Comparison of ENCODE assay signal across 8 cellular contexts in genomic region chr3:177197041-177197933, GRCh38. TPM values are rescaled to one million over a fixed set of nuclear protein-coding genes. Genes with fewer than 3 reads are reported as not detected.
DNase-seq lines count a peak whose midpoint lies in the region; ATAC-seq, FAIRE-seq and TF ChIP-seq lines count a peak whose summit lies in the region.

Gene TBL1XR1, minus strand, starts transcription at chr3:177197482. Its CDS starts 132,505 bp downstream, at chr3:177064977.

- H3K4me3 Mint-ChIP-seq in activated naive CD8-positive, alpha-beta T cell treated with anti-CD3 and anti-CD28 coated beads, Interleukin-2, amount 50 U/mL, for 24 hours = peak within 1 kb of the TSS; percentile 91

- H3K27ac Mint-ChIP-seq in activated naive CD8-positive, alpha-beta T cell treated with anti-CD3 and anti-CD28 coated beads, Interleukin-2, amount 50 U/mL, for 24 hours = peak within 1 kb of the TSS; percentile 97

- TF ChIP-seq CTCF in pancreas (IDR thresholded peaks at IDR 0.05) (no peak), thyroid gland (IDR thresholded peaks at IDR 0.05) (no peak)

- H3K4me3 ChIP-seq in pancreas (peak within 1 kb of the TSS; percentile 57 to 78 (median 76)), thyroid gland (replicated peaks in 1 of 3) (peak within 1 kb of the TSS; percentile 69 to 96 (median 70))

- H3K27ac ChIP-seq in pancreas (peak within 1 kb of the TSS; percentile 89 to 96 (median 96)), thyroid gland (peak within 1 kb of the TSS; percentile 98 to 99 (median 98))

- peaks cover 30% of the 10 kb centered on the region for H3K36me3 Mint-ChIP-seq in activated naive CD8-positive, alpha-beta T cell treated with anti-CD3 and anti-CD28 coated beads, Interleukin-2, amount 50 U/mL, for 24 hours (ENCODE audit: low read depth)

- H3K9me3 ChIP-seq in pancreas (no peaks in the 10 kb centered on the region), thyroid gland (no peaks in the 10 kb centered on the region)

- H3K4me1 ChIP-seq in pancreas (peaks cover 0 to 18% (median 5%) of the 10 kb centered on the region in 3 donors), thyroid gland (peaks cover 26 to 28% of the 10 kb centered on the region in 2 donors)

- H3K27me3 Mint-ChIP-seq in activated naive CD8-positive, alpha-beta T cell treated with anti-CD3 and anti-CD28 coated beads, Interleukin-2, amount 50 U/mL, for 24 hours = no peaks in the 10 kb centered on the region

- FAIRE-seq in pancreas (lab: Jason Lieb, UNC) = no peak

- H3K9me3 Mint-ChIP-seq in activated naive CD8-positive, alpha-beta T cell treated with anti-CD3 and anti-CD28 coated beads, Interleukin-2, amount 50 U/mL, for 24 hours = no peaks in the 10 kb centered on the region

- H3K27me3 ChIP-seq in pancreas = no peaks in the 10 kb centered on the region
- H3K27me3 ChIP-seq in thyroid gland = no peaks in the 10 kb centered on the region

- intact Hi-C loops in Right ventricle myocardium superior (cut with DNase I) (loop anchor here (2.0 kb wide), 1 partner anchor 162 kb away; no protein-coding TSS in a partner anchor), pancreas (cut with DNase I) (loop anchor here in 2 of 3 donors (2.0 to 10.0 kb wide), 4 partner anchors 132 to 162 kb away; no protein-coding TSS in a partner anchor), thyroid gland (cut with DNase I) (loop anchor here (5.0 to 10.0 kb wide), 2 partner anchors 142 to 160 kb away; no protein-coding TSS in a partner anchor)

- 1% methylated on average over 18 to 112 of the region's 119 CpGs for WGBS in pancreas, 2 donors
- 0 to 2% methylated on average over 14 to 18 of the region's 119 CpGs for WGBS in thyroid gland, 2 donors

- ATAC-seq in HG02678 (IDR thresholded peaks at IDR 0.05; ENCODE audit: unreplicated experiment) = peak; percentile 52
- peak; percentile 51 for ATAC-seq in activated naive CD8-positive, alpha-beta T cell treated with anti-CD3 and anti-CD28 coated beads, Interleukin-2, amount 50 U/mL, for 24 hours
- ATAC-seq in Right ventricle myocardium superior (ENCODE audit: poor library complexity) = peak; percentile 88
- peak; percentile 73 to 86 (median 83) for ATAC-seq in pancreas

- H3K36me3 ChIP-seq in pancreas = no peaks in the 10 kb centered on the region
- H3K36me3 ChIP-seq in thyroid gland = no peaks in the 10 kb centered on the region

- peaks cover 71% of the 10 kb centered on the region for H3K4me1 Mint-ChIP-seq in activated naive CD8-positive, alpha-beta T cell treated with anti-CD3 and anti-CD28 coated beads, Interleukin-2, amount 50 U/mL, for 24 hours

- peak; percentile 37 for TF ChIP-seq POLR2A in GM10847 (IDR thresholded peaks at IDR 0.05; ENCODE audit: extremely low read depth, insufficient read length)
- peak in 1 of 2 donors; percentile 21 for TF ChIP-seq POLR2A in thyroid gland (IDR thresholded peaks at IDR 0.05)

- DNase-seq in NCI-H1417 (lab: John Stamatoyannopoulos, UW) (peak; percentile 94 to 99 (median 97)), SW480 (ENCODE audit: low spot score) (peak; percentile 98), Right ventricle myocardium superior (peak; percentile 93), pancreas (peak; percentile 91 to 95 (median 94)), thyroid gland (peak; percentile 93 to 94)
- DNase-seq in activated naive CD8-positive, alpha-beta T cell treated with anti-CD3 and anti-CD28 coated beads, Interleukin-2, amount 50 U/mL, for 24 hours = peak; percentile 79

RNA-seq across cellular contexts. Expression of gene TBL1XR1, which starts in this region (rescaled TPM):
- total RNA-seq in Right ventricle myocardium superior (90.8 TPM), pancreas (10 to 100 TPM; 42.2 to 93.0 (median 51.0) TPM), thyroid gland (100 to 1,000 TPM; 164 to 239 (median 195) TPM)
- 10 to 100 TPM; 14.1 to 15.2 TPM for polyA plus RNA-seq in pancreas

Comparison
In these comparisons a context has a peak if more than half of its experiments do, and no peak if none do; other contexts are left out.
1. Peak in every context shown above with its lines: DNase-seq, ATAC-seq, H3K4me3 ChIP-seq and H3K27ac ChIP-seq.